6 cellular contexts compared by ENCODE assay signal in the genomic region with DNA sequence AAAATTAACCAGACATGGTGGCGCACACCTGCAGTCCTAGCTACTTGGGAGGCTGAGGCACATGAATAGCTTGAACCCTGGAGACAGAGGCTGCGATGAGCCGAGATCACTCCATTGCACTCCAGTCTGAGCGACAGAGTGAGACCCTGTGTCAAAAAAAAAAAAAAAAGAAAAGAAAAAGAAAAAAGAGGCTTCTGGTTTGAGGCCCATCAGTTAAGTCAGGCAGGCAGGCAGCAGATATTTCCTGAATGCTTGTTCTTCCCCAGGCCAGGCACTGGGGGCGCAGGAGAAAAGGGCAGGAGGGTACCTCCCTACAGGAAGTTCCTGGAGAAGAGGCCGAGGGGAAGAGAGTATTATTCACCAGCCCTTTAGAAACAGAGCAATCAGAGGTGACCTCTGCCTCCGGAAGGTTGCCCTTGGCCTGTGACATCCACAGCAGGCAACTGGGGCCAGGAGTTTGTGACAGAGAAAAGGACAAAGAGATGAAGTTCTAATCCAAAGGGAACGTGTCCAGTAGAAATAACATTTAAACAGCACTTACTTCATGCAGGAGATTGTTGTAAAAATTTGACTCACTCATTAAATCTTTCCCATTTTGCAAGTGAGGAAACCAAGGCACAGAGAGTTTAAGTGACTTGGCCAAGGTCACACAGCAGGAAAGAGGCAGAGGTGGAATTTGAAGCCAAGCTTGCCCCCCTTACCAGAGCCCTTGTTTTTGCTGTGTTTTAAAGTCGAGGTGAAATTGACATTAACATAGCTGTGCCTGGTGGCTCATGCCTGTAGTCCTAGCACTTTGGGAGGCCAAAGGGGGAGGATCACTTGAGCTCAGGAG. TPM values are rescaled to one million over a fixed set of nuclear protein-coding genes. Genes with fewer than 3 reads are reported as not detected.
DNase-seq lines count a peak whose midpoint lies in the region; ATAC-seq and TF ChIP-seq lines count a peak whose summit lies in the region.

No MANE protein-coding gene starts in this region.

- H2BK120ac ChIP-seq in H9 (ENCODE audit: low read depth, low read length, poor library complexity, severe bottlenecking) = no peak overlapping the region

- H4K8ac ChIP-seq in H9 (replicated peaks; ENCODE audit: insufficient read length, low read depth, low read length) = no peak overlapping the region

- H4K91ac ChIP-seq in H9 (ENCODE audit: insufficient read length, low read depth, low read length) = no peak overlapping the region

- H3K4ac ChIP-seq in H9 (ENCODE audit: low read depth, low read length) = no peak overlapping the region

- H2BK12ac ChIP-seq in H9 (ENCODE audit: insufficient read length, low read depth, low read length) = no peak overlapping the region

- POLR2A ChIA-PET in RWPE1 (lab: Yijun Ruan, JAX; ENCODE audit: low non-redundant PET) = interaction anchor here (0.7 kb wide), 1 partner anchor 174 kb away, joined by 6 read pairs; no protein-coding TSS in a partner anchor

- H2AFZ ChIP-seq in H9 (ENCODE audit: low read length) = no peak overlapping the region

- H3K9me3 ChIP-seq in H9 (ENCODE audit: control insufficient read depth, low read depth, low read length) (no peaks in the 10 kb centered on the region), right cardiac atrium (ENCODE audit: control insufficient read depth, low read length) (no peaks in the 10 kb centered on the region), esophagus muscularis mucosa (no peaks in the 10 kb centered on the region)

- no peaks in the 10 kb centered on the region for H3K36me3 Mint-ChIP-seq in H9 (ENCODE audit: insufficient read depth in 1 of 3, low read depth in 3 of 3)

- no peak overlapping the region for H3K14ac ChIP-seq in H9 (ENCODE audit: insufficient read depth, low read length)

- H3K79me2 ChIP-seq in H9 (ENCODE audit: insufficient read depth, low read length) = no peaks in the 10 kb centered on the region

- no peak overlapping the region for H3K18ac ChIP-seq in H9 (ENCODE audit: insufficient read length, low read depth, low read length)

- no peak overlapping the region for H3K9ac ChIP-seq in H9 (ENCODE audit: extremely low read depth, insufficient read length, low read length)

- H3K4me2 ChIP-seq in H9 (ENCODE audit: insufficient read depth, insufficient read length, low read length) = no peak overlapping the region

- no peaks in the 10 kb centered on the region for H4K20me1 ChIP-seq in H9 (ENCODE audit: control insufficient read depth, insufficient read depth, insufficient read length)

- H3K56ac ChIP-seq in H9 (ENCODE audit: insufficient read length, low read depth, low read length) = no peak overlapping the region

- CTCF ChIA-PET in RWPE1 (lab: Yijun Ruan, JAX) = interaction anchor here (0.6 kb wide), 3 partner anchors 45 to 210 kb away, joined by 3 to 6 read pairs (median 3); no protein-coding TSS in a partner anchor

- no peak overlapping the region for H2BK20ac ChIP-seq in H9 (ENCODE audit: low read depth, low read length, poor library complexity, severe bottlenecking)

- peaks cover 3% of the 10 kb centered on the region for H3K27me3 Mint-ChIP-seq in H9 (ENCODE audit: low read depth)

- WGBS in H9 (ENCODE audit: extremely low coverage, insufficient read length, low lambda C conversion rate) = no CpG with 5 or more reads among the region's 9 CpGs
- WGBS in right cardiac atrium = 48% methylated on average over 9 of the region's 9 CpGs
- 60% methylated on average over 9 of the region's 9 CpGs for WGBS in esophagus muscularis mucosa

- ATAC-seq in right cardiac atrium (peak; percentile 86 to 95), GM19395 (IDR thresholded peaks at IDR 0.05; ENCODE audit: unreplicated experiment) (no peak)

- no peak overlapping the region for H3K27ac ChIP-seq in H9 (ENCODE audit: insufficient read length, low read depth, low read length)
- H3K27ac ChIP-seq in RWPE1 = peak overlapping the region; percentile 35; the same call in 1 of the 2 replicates
- H3K27ac ChIP-seq in right cardiac atrium (ENCODE audit: low read length) = no peak overlapping the region
- no peak overlapping the region for H3K27ac ChIP-seq in esophagus muscularis mucosa (replicated peaks in 1 of 4)

- H3K36me3 ChIP-seq in esophagus muscularis mucosa = no peaks in the 10 kb centered on the region

- peaks cover 4 to 13% of the 10 kb centered on the region in 2 experiments for H3K4me1 Mint-ChIP-seq in H9

- no peak overlapping the region for H4K5ac ChIP-seq in H9 (ENCODE audit: insufficient read length, low read depth, low read length)

- H3K27me3 ChIP-seq in H9 (ENCODE audit: insufficient read depth, low read length) = no peaks in the 10 kb centered on the region
- H3K27me3 ChIP-seq in right cardiac atrium (ENCODE audit: control insufficient read depth, insufficient read depth) = no peaks in the 10 kb centered on the region
- H3K27me3 ChIP-seq in esophagus muscularis mucosa = peaks cover 0 to 11% (median 2%) of the 10 kb centered on the region in 4 donors

- no peak overlapping the region; the same call in 1 of the 2 replicates for H2BK15ac ChIP-seq in H9 (ENCODE audit: low read depth, low read length)

- H3K27ac Mint-ChIP-seq in H9 = peak overlapping the region in 2 of 3 experiments; percentile 90 to 99; a peak in 5 of 7 replicates

- H2AK5ac ChIP-seq in H9 (ENCODE audit: insufficient read length, low read length) = no peak overlapping the region

- TF ChIP-seq POLR2A in esophagus muscularis mucosa (IDR thresholded peaks at IDR 0.05; ENCODE audit: low read depth) = no peak

- no peak overlapping the region for H3T11ph ChIP-seq in H9 (ENCODE audit: low read length)

- H3K4me1 ChIP-seq in H9 (ENCODE audit: insufficient read depth, low read length) = no peaks in the 10 kb centered on the region
- H3K4me1 ChIP-seq in right cardiac atrium (ENCODE audit: control insufficient read depth, insufficient read depth, low read length) = no peaks in the 10 kb centered on the region
- H3K4me1 ChIP-seq in esophagus muscularis mucosa = peaks cover 0 to 10% (median 5%) of the 10 kb centered on the region in 4 donors

- DNase-seq in H9 (peak; percentile 85), RWPE1 (ENCODE audit: low spot score) (peak; percentile 54), right cardiac atrium (peak; percentile 53 to 81 (median 77)), esophagus muscularis mucosa (ENCODE audit: extremely low spot score) (no peak), inferior parietal cortex (ENCODE audit: extremely low spot score) (no peak)

- no peak overlapping the region for H3K4me3 Mint-ChIP-seq in H9

- no peaks in the 10 kb centered on the region for H3K79me1 ChIP-seq in H9 (ENCODE audit: insufficient read depth, low read depth, low read length, poor library complexity, severe bottlenecking)

- H3K9me3 Mint-ChIP-seq in H9 = no peaks in the 10 kb centered on the region; a peak in 1 of 5 replicates

- H3K23me2 ChIP-seq in H9 (ENCODE audit: insufficient read length, low read depth, low read length, poor library complexity, severe bottlenecking) = no peaks in the 10 kb centered on the region

- TF ChIP-seq CTCF in H9 (conservative IDR thresholded peaks at IDR 0.05) (peak; percentile 74), RWPE1 (conservative IDR thresholded peaks at IDR 0.05; ENCODE audit: low read depth) (peak; percentile 71), esophagus muscularis mucosa (IDR thresholded peaks at IDR 0.05) (peak in 1 of 3 experiments; percentile 40)

- H3K4me3 ChIP-seq in right cardiac atrium (ENCODE audit: low read length) (no peak overlapping the region), esophagus muscularis mucosa (no peak overlapping the region)

- H3K23ac ChIP-seq in H9 (ENCODE audit: insufficient read length, low read depth, low read length) = no peak overlapping the region

- intact Hi-C loops in right cardiac atrium (cut with DNase I) = no loop called here
- intact Hi-C loops in esophagus muscularis mucosa (cut with DNase I) = no loop called here

- no peak for TF ChIP-seq EP300 in esophagus muscularis mucosa (IDR thresholded peaks at IDR 0.05)

- no peak overlapping the region for H2BK5ac ChIP-seq in H9 (ENCODE audit: insufficient read length, low read length)

RNA-seq across cellular contexts. Expression of gene RLN3, which starts 4.3 kb away (rescaled TPM):
- not detected in 2 replicates for total RNA-seq in H9 (2021)
- not detected for total RNA-seq in right cardiac atrium
- not detected for polyA plus RNA-seq in right cardiac atrium
- total RNA-seq in esophagus muscularis mucosa = not detected

RNA-seq across cellular contexts. Expression of gene IL27RA, which starts 7.9 kb away (rescaled TPM):
- total RNA-seq in H9 (2021) = 13.6 and 14.6 TPM in 2 replicates
- 1 to 10 TPM; 3.3 to 4.7 (median 3.7) TPM for total RNA-seq in right cardiac atrium
- polyA plus RNA-seq in right cardiac atrium = 3.4 TPM
- total RNA-seq in esophagus muscularis mucosa = 1 to 10 TPM; 3.0 to 5.5 (median 4.5) TPM

RNA-seq across cellular contexts. Expression of gene RFX1, which starts 17.5 kb away (rescaled TPM):
- 19.2 and 21.4 TPM in 2 replicates for total RNA-seq in H9 (2021)
- total RNA-seq in right cardiac atrium = 10 to 100 TPM; 10.9 to 15.6 (median 13.5) TPM
- polyA plus RNA-seq in right cardiac atrium = 7.0 TPM
- 1 to 10 TPM; 2.9 to 8.9 (median 4.5) TPM for total RNA-seq in esophagus muscularis mucosa

RNA-seq across cellular contexts. Expression of gene PALM3, which starts 38.3 kb away (rescaled TPM):
- 11.5 and 13.5 TPM in 2 replicates for total RNA-seq in H9 (2021)
- under 1 TPM; 0.38 to 0.58 (median 0.48) TPM for total RNA-seq in right cardiac atrium
- 0.45 TPM for polyA plus RNA-seq in right cardiac atrium
- total RNA-seq in esophagus muscularis mucosa = under 1 TPM in 2 of 4 donors, not detected in 2; 0.32 to 0.42 TPM

RNA-seq across cellular contexts. Expression of gene MISP3, which starts 49.0 kb away (rescaled TPM):
- total RNA-seq in H9 (2021) = 0.26 and 0.72 TPM in 2 replicates
- total RNA-seq in right cardiac atrium = 10 to 100 TPM in 1 of 4 donors, 1 to 10 TPM in 3; 6.4 to 10.3 (median 9.2) TPM
- polyA plus RNA-seq in right cardiac atrium = 11.1 TPM
- total RNA-seq in esophagus muscularis mucosa = 10 to 100 TPM in 1 of 4 donors, 1 to 10 TPM in 3; 1.5 to 11.1 (median 7.6) TPM

Comparison
In these comparisons a context has a peak if more than half of its experiments do, and no peak if none do; other contexts are left out.
1. DNase-seq: peak in H9 (single experiment), RWPE1 (single experiment) and right cardiac atrium (3 of 3); none in esophagus muscularis mucosa (single experiment) and inferior parietal cortex (single experiment).